ENCODE assay signal across 8 cellular contexts in genomic region chr11:121452609-121453150, GRCh38.
DNase-seq lines count a peak whose midpoint lies in the region; TF ChIP-seq lines count a peak whose summit lies in the region.

Gene SORL1-AS1, minus strand, starts transcription at chr11:121452967.

- peak within 1 kb of the TSS; percentile 83 for H2AFZ ChIP-seq in neural cell (ENCODE audit: low read depth, low read length)

- TF ChIP-seq POLR2A in vagina (IDR thresholded peaks at IDR 0.05): peak in 1 of 2 donors; percentile 6

- peak; percentile 52 for TF ChIP-seq RAD21 in neural cell (conservative IDR thresholded peaks at IDR 0.05)

- TF ChIP-seq CTCF in BE2C (IDR thresholded peaks at IDR 0.05; ENCODE audit: low read depth, low read length) (no peak; the same call in 1 of the 2 replicates), GM20000 (IDR thresholded peaks at IDR 0.05; ENCODE audit: extremely low read depth, missing control alignments) (no peak), endodermal cell (conservative IDR thresholded peaks at IDR 0.05) (no peak), neural cell (IDR thresholded peaks at IDR 0.05; ENCODE audit: poor library complexity, severe bottlenecking) (no peak), vagina (IDR thresholded peaks at IDR 0.05) (no peak)

- peak within 1 kb of the TSS; percentile 61 for H3K9ac ChIP-seq in endodermal cell (ENCODE audit: extremely low read depth, low read length, poor library complexity, severe bottlenecking)
- H3K9ac ChIP-seq in neural cell (ENCODE audit: low read length): peak within 1 kb of the TSS; percentile 71

- WGBS in endodermal cell (ENCODE audit: insufficient coverage in 1 of 2, insufficient read length in 1 of 2), 2 experiments: 3 to 5% methylated on average over 12 to 21 of the region's 21 CpGs

- H3K4me2 ChIP-seq in neural cell (ENCODE audit: low read length): peak within 1 kb of the TSS; percentile 62

- no peaks in the 10 kb centered on the region for H3K79me2 ChIP-seq in neural cell (replicated peaks; ENCODE audit: insufficient read depth, low read length)

- H3K9me2 ChIP-seq in neural cell (ENCODE audit: insufficient read depth, low read length): no peaks in the 10 kb centered on the region

- peak within 1 kb of the TSS; percentile 89 to 96 (median 89) for H3K27ac Mint-ChIP-seq in IgD-negative memory B cell
- H3K27ac Mint-ChIP-seq in endodermal cell: peak within 1 kb of the TSS; percentile 80

- H4K20me1 ChIP-seq in neural cell (ENCODE audit: insufficient read depth): no peaks in the 10 kb centered on the region

- peaks cover 23 to 57% (median 42%) of the 10 kb centered on the region in 3 donors for H3K4me1 Mint-ChIP-seq in IgD-negative memory B cell
- peaks cover 68% of the 10 kb centered on the region for H3K4me1 Mint-ChIP-seq in endodermal cell

- H3F3A ChIP-seq in neural cell (ENCODE audit: insufficient read depth, low read length, poor library complexity, severe bottlenecking): no peaks in the 10 kb centered on the region

- TF ChIP-seq EP300 in neural cell (conservative IDR thresholded peaks at IDR 0.05; ENCODE audit: poor library complexity, severe bottlenecking): no peak

- no peaks in the 10 kb centered on the region for H3K27me3 ChIP-seq in BE2C
- H3K27me3 ChIP-seq in endodermal cell (ENCODE audit: control insufficient read depth, insufficient read depth, low read length, poor library complexity, severe bottlenecking): peaks cover 5% of the 10 kb centered on the region
- H3K27me3 ChIP-seq in neural cell (ENCODE audit: insufficient read depth, low read depth, low read length): no peaks in the 10 kb centered on the region
- no peaks in the 10 kb centered on the region for H3K27me3 ChIP-seq in vagina

- H3K27ac ChIP-seq in endodermal cell (ENCODE audit: low read depth, low read length) (no peak within 1 kb of the TSS), neural cell (ENCODE audit: low read length) (peak within 1 kb of the TSS; percentile 14), vagina (peak within 1 kb of the TSS; percentile 77)

- peaks cover 11% of the 10 kb centered on the region for H3K4me1 ChIP-seq in BE2C
- peaks cover 12% of the 10 kb centered on the region for H3K4me1 ChIP-seq in endodermal cell (ENCODE audit: control insufficient read depth, insufficient read depth, low read length)
- peaks cover 35% of the 10 kb centered on the region for H3K4me1 ChIP-seq in vagina

- H3K36me3 ChIP-seq in BE2C (peaks cover 3% of the 10 kb centered on the region; the same call in 1 of the 2 replicates), endodermal cell (ENCODE audit: control insufficient read depth, insufficient read depth, low read length) (no peaks in the 10 kb centered on the region), neural cell (ENCODE audit: insufficient read depth, low read length) (no peaks in the 10 kb centered on the region), vagina (no peaks in the 10 kb centered on the region)

- H3K4me3 Mint-ChIP-seq in IgD-negative memory B cell (peak within 1 kb of the TSS; percentile 91 to 94 (median 93)), endodermal cell (peak within 1 kb of the TSS; percentile 86)

- no peak for DNase-seq in BE2C
- peak; percentile 56 for DNase-seq in GM20000 (ENCODE audit: low spot score)
- peak; percentile 60 for DNase-seq in activated CD4-positive, alpha-beta T cell treated with anti-CD3 and anti-CD28 coated beads, Interleukin-2, amount 50 U/mL, for 1 hour
- no peak for DNase-seq in endodermal cell
- no peak for DNase-seq in vagina (ENCODE audit: extremely low spot score in 2 of 2)
- no peak for DNase-seq in GM19240 (ENCODE audit: insufficient read length, low spot score)

- H3K27me3 Mint-ChIP-seq in IgD-negative memory B cell (peaks cover 19% of the 10 kb centered on the region), endodermal cell (ENCODE audit: insufficient read depth) (peaks cover 10% of the 10 kb centered on the region)

- intact Hi-C loops in vagina (cut with DNase I): no loop called here

- H3K9me3 ChIP-seq in BE2C: no peaks in the 10 kb centered on the region
- no peaks in the 10 kb centered on the region for H3K9me3 ChIP-seq in endodermal cell (ENCODE audit: control insufficient read depth, low read length)
- no peaks in the 10 kb centered on the region for H3K9me3 ChIP-seq in neural cell (ENCODE audit: low read length)
- no peaks in the 10 kb centered on the region for H3K9me3 ChIP-seq in vagina

- H3K9me3 Mint-ChIP-seq in IgD-negative memory B cell (no peaks in the 10 kb centered on the region), endodermal cell (no peaks in the 10 kb centered on the region)

- H3K4me3 ChIP-seq in BE2C (ENCODE audit: low read depth, low read length): peak within 1 kb of the TSS; percentile 98
- peak within 1 kb of the TSS; percentile 97 for H3K4me3 ChIP-seq in endodermal cell (ENCODE audit: low read length)
- peak within 1 kb of the TSS; percentile 98 for H3K4me3 ChIP-seq in neural cell (ENCODE audit: low read length)
- H3K4me3 ChIP-seq in vagina: peak within 1 kb of the TSS; percentile 69 to 83

- H3K36me3 Mint-ChIP-seq in IgD-negative memory B cell: peaks cover 1% of the 10 kb centered on the region
- no peaks in the 10 kb centered on the region for H3K36me3 Mint-ChIP-seq in endodermal cell (ENCODE audit: low read depth)

TF ChIP-seq in neural cell, 6 proteins besides CTCF, POLR2A, EP300 and RAD21:
- peak; percentile 56 for TF ChIP-seq MXI1 (conservative IDR thresholded peaks at IDR 0.05; ENCODE audit: poor library complexity, severe bottlenecking)
- TF ChIP-seq REST (IDR thresholded peaks at IDR 0.05; ENCODE audit: borderline replicate concordance): no peak

Comparison
In these comparisons a context has a peak if more than half of its experiments do, and no peak if none do; other contexts are left out.
1. DNase-seq: peak in GM20000 (single experiment) and activated CD4-positive, alpha-beta T cell treated with anti-CD3 and anti-CD28 coated beads, Interleukin-2, amount 50 U/mL, for 1 hour (single experiment); none in BE2C (single experiment), endodermal cell (single experiment), vagina (0 of 2) and GM19240 (single experiment).
2. Peak in every context shown above with its lines, with median percentiles within 50 percentile points of each other: H3K4me3 ChIP-seq.